ENCODE assay signal across 30 cellular contexts in genomic region chr4:29243054-29243453, GRCh38.
"Had no signal": no experiment of that assay in that cellular context is flagged by ENCODE, and none has a peak within 500 bp of the region (broad histone marks: within the 10 kb centered on the region; RNA-seq: fewer than 3 reads in every experiment).

No MANE protein-coding gene starts in this region.

- H3K9ac ChIP-seq: parathyroid adenoma had no signal

- H3K27ac ChIP-seq: neutrophil, ovary, parathyroid adenoma, psoas muscle, skin epidermis, spleen, suprapubic skin, testis, tibial artery, transverse colon, upper lobe of right lung, uterus had no signal

- DNase-seq: naive thymus-derived CD8-positive, alpha-beta T cell; nephron progenitor cell; occipital lobe; ovary; posterior cingulate gyrus; psoas muscle; right cardiac atrium; spleen; stimulated activated CD4-positive, alpha-beta T cell treated with anti-CD3 and anti-CD28 coated beads, Interleukin-12 subunit alpha, Interleukin-12 subunit beta, amount 100 ng/mL, for 4 hours; stimulated activated CD4-positive, alpha-beta T cell treated with anti-CD3 and anti-CD28 coated beads, Interleukin-1b, Interleukin-23, amount 100 ng/mL, for 48 hours; stimulated activated CD4-positive, alpha-beta T cell treated with anti-CD3 and anti-CD28 coated beads, Interleukin-4, amount 100 ng/mL, for 1 hour; stimulated activated CD4-positive, alpha-beta T cell treated with anti-CD3 and anti-CD28 coated beads, Interleukin-4, amount 100 ng/mL, for 4 hours; stimulated activated CD8-positive, alpha-beta memory T cell treated with anti-CD3 and anti-CD28 coated beads, Interleukin-4, amount 100 ng/mL, for 48 hours; stimulated activated naive CD4-positive, alpha-beta T cell; stimulated activated naive CD8-positive, alpha-beta T cell treated with anti-CD3 and anti-CD28 coated beads, Interleukin-15, amount 100 ng/mL, for 72 hours; stimulated activated naive CD8-positive, alpha-beta T cell treated with anti-CD3 and anti-CD28 coated beads, Interleukin-15, Interleukin-2, amounts not matched to agents 100 U/mL and 50 U/mL, for 24 hours; substantia nigra; testis; tibial artery; transverse colon; upper lobe of right lung; uterus had no signal

- H3K4me2 ChIP-seq: smooth muscle cell had no signal

- H3K36me3 ChIP-seq: neutrophil, ovary, spleen, suprapubic skin, tibial artery, transverse colon, upper lobe of right lung had no signal

- H3K4me3 ChIP-seq: ovary, psoas muscle, skin epidermis, smooth muscle cell, spleen, suprapubic skin, testis, tibial artery, transverse colon, upper lobe of right lung, uterus had no signal

- H3K4me1 ChIP-seq: parathyroid adenoma, psoas muscle, spleen, suprapubic skin, testis, tibial artery, transverse colon, upper lobe of right lung, uterus had no signal

- H2AFZ ChIP-seq: parathyroid adenoma had no signal

- H3K27me3 ChIP-seq: neutrophil, ovary, spleen, suprapubic skin, testis, tibial artery, transverse colon, upper lobe of right lung, uterus had no signal

- ATAC-seq: naive thymus-derived CD8-positive, alpha-beta T cell; natural killer cell treated with Interleukin-12 subunit alpha and Interleukin-12 subunit beta and Interleukin-15 and Interleukin-18, amount 100 ng/mL, for 72 hours; psoas muscle; right cardiac atrium; sciatic nerve; stimulated activated memory B cell treated with anti-CD40 and anti-IgM and Interleukin-4, amounts not matched to agents 10 μg/mL and 1 μg/mL and 100 μg/mL, for 72 hours; stimulated activated naive CD8-positive, alpha-beta T cell treated with anti-CD3 and anti-CD28 coated beads, Interleukin-15, amount 100 ng/mL, for 72 hours; stimulated activated naive CD8-positive, alpha-beta T cell treated with anti-CD3 and anti-CD28 coated beads, Interleukin-15, Interleukin-2, amounts not matched to agents 100 U/mL and 50 U/mL, for 24 hours; upper lobe of right lung had no signal

- H3K9me3 ChIP-seq: neutrophil, ovary, psoas muscle, suprapubic skin, testis, tibial artery, transverse colon, upper lobe of right lung, uterus had no signal

- H3K79me2 ChIP-seq: parathyroid adenoma had no signal
